In genomic region chr17:17771498-17772201, GRCh38 we compare ENCODE assay signal across 13 cellular contexts.
DNase-seq lines count a peak whose midpoint lies in the region; ATAC-seq, FAIRE-seq and TF ChIP-seq lines count a peak whose summit lies in the region.
"Had no signal": no experiment of that assay in that cellular context is flagged by ENCODE, and none has a peak within 500 bp of the region (broad histone marks: within the 10 kb centered on the region; RNA-seq: fewer than 3 reads in every experiment).

No MANE protein-coding gene starts in this region.

- no peak overlapping the region for H2BK15ac ChIP-seq in neuronal stem cell (ENCODE audit: low read length)

- H2AFZ ChIP-seq in neuronal stem cell (ENCODE audit: low read length): no peak overlapping the region

- H3K4me3 ChIP-seq in A549 (no peak overlapping the region), RWPE2 (ENCODE audit: severe bottlenecking) (no peak overlapping the region), gastroesophageal sphincter (no peak overlapping the region), neuronal stem cell (ENCODE audit: low read length in 2 of 2) (no peak overlapping the region), thyroid gland (replicated peaks in 1 of 3) (no peak overlapping the region)

- intact Hi-C loops in thyroid gland (cut with DNase I): no loop called here

- H3K27me3 ChIP-seq in RWPE2 (ENCODE audit: insufficient read depth, poor library complexity, severe bottlenecking): no peaks in the 10 kb centered on the region
- no peaks in the 10 kb centered on the region for H3K27me3 ChIP-seq in gastroesophageal sphincter
- H3K27me3 ChIP-seq in neuronal stem cell (ENCODE audit: control insufficient read depth in 3 of 3, insufficient read depth in 3 of 3, low read depth in 1 of 3, low read length in 3 of 3): no peaks in the 10 kb centered on the region
- H3K27me3 ChIP-seq in thyroid gland: no peaks in the 10 kb centered on the region

- no peak overlapping the region for H2BK120ac ChIP-seq in neuronal stem cell (ENCODE audit: low read depth, low read length)

- no peak for DNase-seq in A549 (ENCODE audit: low read depth in 1 of 2, low spot score in 1 of 2)
- DNase-seq in RWPE2 (ENCODE audit: low spot score): no peak
- no peak for DNase-seq in neuronal stem cell (ENCODE audit: low spot score)
- DNase-seq in activated CD4-positive, alpha-beta T cell treated with anti-CD3 and anti-CD28 coated beads for 48 hours: no peak
- no peak for DNase-seq in thyroid gland
- DNase-seq in erythroblast (lab: John Stamatoyannopoulos, UW): no peak
- DNase-seq in NCI-H2227 (lab: John Stamatoyannopoulos, UW; ENCODE audit: unreplicated experiment): no peak
- DNase-seq: DMS53, NCI-H1048, NCI-H1694, NCI-H2107 had no signal

- CTCF ChIA-PET in A549 (lab: Yijun Ruan, JAX): interaction anchor here (0.6 to 10.0 kb wide), 8 partner anchors 9 to 93 kb away, joined by 3 to 55 read pairs (median 4); partner anchors contain the start of gene RAI1

- POLR2A ChIA-PET in A549 (lab: Yijun Ruan, JAX): no interaction called here

- H3K9ac ChIP-seq in neuronal stem cell (ENCODE audit: low read depth, low read length, poor library complexity): no peak overlapping the region

- no peak overlapping the region for H2BK5ac ChIP-seq in neuronal stem cell (ENCODE audit: low read length)

- FAIRE-seq in A549 (lab: Jason Lieb, UNC): no peak
- FAIRE-seq: H54 had no signal

- H3K27ac ChIP-seq in A549 (0 out of 6 replicates have a peak overlapping the region, but pooled peaks of 1 of the 2 experiments have one; percentile 9), RWPE2 (ENCODE audit: poor library complexity, severe bottlenecking) (peak overlapping the region; percentile 94), gastroesophageal sphincter (peak overlapping the region in 3 of 4 donors; percentile 22 to 90 (median 80)), neuronal stem cell (replicated peaks; ENCODE audit: low read length) (no peak overlapping the region), thyroid gland (no peak overlapping the region)

- no peak overlapping the region for H3K14ac ChIP-seq in neuronal stem cell (ENCODE audit: low read length)

- H4K8ac ChIP-seq in neuronal stem cell (ENCODE audit: low read depth, low read length): no peak overlapping the region

- H3K9me3 ChIP-seq in A549 (no peaks in the 10 kb centered on the region), RWPE2 (ENCODE audit: severe bottlenecking) (no peaks in the 10 kb centered on the region), gastroesophageal sphincter (no peaks in the 10 kb centered on the region), neuronal stem cell (replicated peaks in 1 of 2; ENCODE audit: control insufficient read depth in 2 of 2, insufficient read depth in 1 of 2, low read depth in 1 of 2, low read length in 2 of 2) (no peaks in the 10 kb centered on the region), thyroid gland (no peaks in the 10 kb centered on the region)

- TF ChIP-seq CTCF in A549 (IDR thresholded peaks at IDR 0.05): no peak
- no peak for TF ChIP-seq CTCF in RWPE2 (IDR thresholded peaks at IDR 0.05; ENCODE audit: poor library complexity, severe bottlenecking)
- no peak for TF ChIP-seq CTCF in gastroesophageal sphincter (IDR thresholded peaks at IDR 0.05)
- TF ChIP-seq CTCF in thyroid gland (IDR thresholded peaks at IDR 0.05): no peak

- H4K91ac ChIP-seq in neuronal stem cell (ENCODE audit: low read depth, low read length, poor library complexity): no peak overlapping the region

- TF ChIP-seq EP300 in A549 (IDR thresholded peaks at IDR 0.05) (no peak), gastroesophageal sphincter (IDR thresholded peaks at IDR 0.05) (no peak)

- H3K4ac ChIP-seq in neuronal stem cell (ENCODE audit: low read length): no peak overlapping the region

- peaks cover 18% of the 10 kb centered on the region for H3K79me1 ChIP-seq in neuronal stem cell (ENCODE audit: low read depth, low read length)

- TF ChIP-seq POLR2A in A549 (IDR thresholded peaks at IDR 0.05; ENCODE audit: low read length) (no peak), gastroesophageal sphincter (IDR thresholded peaks at IDR 0.05) (no peak), thyroid gland (IDR thresholded peaks at IDR 0.05) (no peak), erythroblast (IDR thresholded peaks at IDR 0.05; ENCODE audit: low read length) (no peak)

- H3K18ac ChIP-seq in neuronal stem cell (ENCODE audit: low read length): peak overlapping the region; percentile 0

- H3K4me2 ChIP-seq in A549 (no peak overlapping the region), neuronal stem cell (ENCODE audit: insufficient read depth, low read length, poor library complexity, severe bottlenecking) (no peak overlapping the region)

- H3K4me1 ChIP-seq in A549 (peaks cover 41% of the 10 kb centered on the region), RWPE2 (ENCODE audit: insufficient read depth, poor library complexity, severe bottlenecking) (peaks cover 19% of the 10 kb centered on the region), gastroesophageal sphincter (peaks cover 3 to 87% (median 32%) of the 10 kb centered on the region in 3 donors), neuronal stem cell (ENCODE audit: control insufficient read depth in 2 of 2, insufficient read depth in 1 of 2, low read depth in 1 of 2, low read length in 2 of 2) (peaks cover 38 to 42% of the 10 kb centered on the region in 2 donors), thyroid gland (peaks cover 46 to 50% of the 10 kb centered on the region in 2 donors)

- no peak overlapping the region for H3K23ac ChIP-seq in neuronal stem cell (ENCODE audit: low read depth, low read length, poor library complexity)

- H2AK5ac ChIP-seq in neuronal stem cell (ENCODE audit: low read depth, low read length): no peak overlapping the region

- no peaks in the 10 kb centered on the region for H3K36me3 ChIP-seq in RWPE2 (ENCODE audit: low read depth)
- H3K36me3 ChIP-seq in gastroesophageal sphincter: no peaks in the 10 kb centered on the region
- H3K36me3 ChIP-seq in neuronal stem cell (replicated peaks in 1 of 2; ENCODE audit: control insufficient read depth in 2 of 2, insufficient read depth in 2 of 2, low read length in 2 of 2): peaks cover 0 to 8% of the 10 kb centered on the region in 2 donors
- no peaks in the 10 kb centered on the region for H3K36me3 ChIP-seq in thyroid gland

- H2BK12ac ChIP-seq in neuronal stem cell (ENCODE audit: low read length): no peak overlapping the region

- no peak for TF ChIP-seq RAD21 in A549 (conservative IDR thresholded peaks at IDR 0.05 in 1 of 2, IDR thresholded peaks at IDR 0.05 in 1 of 2)

- ATAC-seq in A549: no peak
- ATAC-seq in RWPE2 (ENCODE audit: low read depth): no peak
- ATAC-seq in gastroesophageal sphincter: no peak

- WGBS in A549 (ENCODE audit: missing lambda C conversion rate): 92% methylated on average over 10 of the region's 10 CpGs
- WGBS in gastroesophageal sphincter (ENCODE audit: low coverage in 1 of 2), 2 donors: 86% methylated on average over 4 of the region's 10 CpGs; no CpG with 5 or more reads in 1 of the 2 donors
- WGBS in neuronal stem cell (ENCODE audit: extremely low coverage in 2 of 2, insufficient read length in 2 of 2, insufficient replicate concordance in 1 of 2), 2 donors: no CpG with 5 or more reads among the region's 10 CpGs
- 91 to 94% methylated on average over 10 of the region's 10 CpGs for WGBS in thyroid gland, 2 donors

TF ChIP-seq in A549, 52 proteins besides CTCF, POLR2A, EP300 and RAD21:
- TF ChIP-seq ZFP36 (IDR thresholded peaks at IDR 0.05; ENCODE audit: borderline replicate concordance, partially characterized antibody) (peak; percentile 18), ZNF302 (CRISPR knock-in tag; IDR thresholded peaks at IDR 0.05) (no peak), ZC3H11A (IDR thresholded peaks at IDR 0.05) (no peak), HEYL (CRISPR knock-in tag; IDR thresholded peaks at IDR 0.05) (no peak), NPAS2 (CRISPR knock-in tag; IDR thresholded peaks at IDR 0.05; ENCODE audit: borderline replicate concordance) (no peak)
TF ChIP-seq in A549: peak in this region for 1.

Comparison
In these comparisons a context has a peak if more than half of its experiments do, and no peak if none do; other contexts are left out.
1. H3K27ac ChIP-seq: peak in RWPE2 (single experiment) and gastroesophageal sphincter (3 of 4); none in neuronal stem cell (single experiment) and thyroid gland (0 of 3).